ENCODE assay signal across 8 cellular contexts in the genomic region with DNA sequence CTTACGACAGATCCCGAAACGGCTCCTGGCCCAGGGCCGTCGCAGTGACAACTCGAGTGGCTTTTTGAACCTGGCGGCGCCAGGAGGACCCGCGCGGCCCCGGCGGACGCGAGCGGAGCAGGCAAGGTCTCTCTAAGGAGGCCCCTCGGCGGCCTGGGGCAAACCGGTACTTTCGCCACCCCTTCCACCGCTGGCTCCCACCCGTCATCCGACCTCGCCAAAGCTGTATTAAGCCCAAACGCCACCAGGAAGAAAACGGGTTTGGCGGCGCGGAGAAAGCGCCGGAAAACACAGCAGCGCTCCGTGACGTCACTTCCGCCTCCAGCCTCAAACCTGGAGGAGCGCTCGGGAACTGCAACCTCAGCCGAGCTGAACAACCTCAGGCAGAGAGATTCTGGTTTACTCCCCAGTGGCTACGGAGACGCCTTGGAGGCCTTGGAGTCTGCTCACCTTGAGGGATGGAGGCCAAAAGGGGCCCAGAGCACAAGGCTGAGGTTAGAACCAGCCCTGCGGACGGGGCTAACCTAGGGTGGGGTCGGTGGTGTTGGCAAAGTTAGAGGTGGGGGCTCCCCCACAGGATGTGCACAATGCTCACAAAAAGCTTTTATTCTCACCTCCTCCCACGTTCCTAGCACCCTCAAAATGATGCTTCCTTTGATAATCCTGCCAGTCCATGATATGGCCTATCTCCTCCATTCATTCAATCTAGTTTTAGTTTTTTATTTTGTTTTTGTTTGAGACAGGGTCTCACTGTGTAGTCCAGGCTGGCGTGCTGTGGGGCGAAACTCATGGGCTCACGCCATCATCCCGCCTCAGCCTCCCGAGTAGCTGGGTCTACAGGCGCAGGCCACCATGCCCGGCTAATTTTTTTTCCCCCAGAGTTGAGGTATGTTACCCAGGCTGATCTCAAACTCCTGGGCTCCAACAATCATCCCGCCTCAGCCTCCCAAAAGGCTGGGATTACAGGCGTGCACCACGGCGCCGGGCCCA. TPM values are rescaled to one million over a fixed set of nuclear protein-coding genes. Genes with fewer than 3 reads are reported as not detected.
A peak's percentile ranks its signal among the peaks of the same experiment; 100 is the strongest.
DNase-seq lines count a peak whose midpoint lies in the region; ATAC-seq and TF ChIP-seq lines count a peak whose summit lies in the region.

Gene ZNF266 (minus strand): TSS at position 295 of the 990 bp plus-strand sequence. CDS start 15,484 bp downstream, outside the sequence.

- H3K27me3 Mint-ChIP-seq in CD4-positive, alpha-beta T cell = no peaks in the 10 kb centered on the region
- no peaks in the 10 kb centered on the region for H3K27me3 Mint-ChIP-seq in activated CD4-positive, alpha-beta memory T cell treated with anti-CD3 and anti-CD28 coated beads, Interleukin-2, amount 10 ng/mL, durations not matched to agents 7 days and 5 days

- ATAC-seq in CD4-positive, alpha-beta T cell (ENCODE audit: poor library complexity) = peak; percentile 89
- ATAC-seq in GM19438 (IDR thresholded peaks at IDR 0.05; ENCODE audit: low read depth, unreplicated experiment) = peak; percentile 90
- ATAC-seq in lower lobe of right lung = peak; percentile 93 to 99

- CTCF ChIA-PET in CD4-positive, alpha-beta T cell (lab: Charles Lee) = interaction anchor here (0.5 to 1.7 kb wide), 4 partner anchors 10 to 288 kb away, joined by 3 to 7 read pairs (median 4); partner anchors contain the start of gene ZNF559
- CTCF ChIA-PET in activated CD4-positive, alpha-beta memory T cell treated with anti-CD3 and anti-CD28 coated beads, Interleukin-2, amount 10 ng/mL, durations not matched to agents 7 days and 5 days (lab: Charles Lee) = interaction anchor here (0.7 to 2.0 kb wide), 7 partner anchors 10 to 333 kb away, joined by 3 to 8 read pairs (median 5); partner anchors contain the start of genes ZNF559 and ZNF846

- no peaks in the 10 kb centered on the region for H3K36me3 ChIP-seq in ectodermal cell (ENCODE audit: control insufficient read depth, insufficient read depth, low read length)
- peaks cover 28% of the 10 kb centered on the region for H3K36me3 ChIP-seq in lower lobe of right lung

- H3K4me3 ChIP-seq in ectodermal cell (ENCODE audit: insufficient read depth, low read depth, low read length) (peak within 1 kb of the TSS; percentile 92), lower lobe of right lung (peak within 1 kb of the TSS; percentile 88)

- POLR2A ChIA-PET in CD4-positive, alpha-beta T cell (lab: Charles Lee) = interaction anchor here (0.7 to 2.0 kb wide), 14 partner anchors 12 to 604 kb away, joined by 3 to 16 read pairs (median 3); partner anchors contain the start of genes MBD3L1, ZNF558, ZNF559 and ZNF561
- POLR2A ChIA-PET in activated CD4-positive, alpha-beta memory T cell treated with anti-CD3 and anti-CD28 coated beads, Interleukin-2, amount 10 ng/mL, durations not matched to agents 7 days and 5 days (lab: Charles Lee) = interaction anchor here (0.6 to 2.4 kb wide), 8 partner anchors 102 to 1630 kb away, joined by 3 to 15 read pairs (median 6); partner anchors contain the start of genes ZNF121, ZNF559, ZNF561 and ZNF699

- WGBS in ectodermal cell, 2 experiments = 20% methylated on average over 56 of the region's 56 CpGs

- peak; percentile 80 for TF ChIP-seq CTCF in CD4-positive, alpha-beta T cell (IDR thresholded peaks at IDR 0.05)
- TF ChIP-seq CTCF in lower lobe of right lung (IDR thresholded peaks at IDR 0.05) = peak; percentile 71

- intact Hi-C loops in CD4-positive, alpha-beta T cell (cut with DNase I, micrococcal nuclease) = loop anchor here (1.0 to 10.0 kb wide), 11 partner anchors 99 to 601 kb away; partner anchors contain the start of genes ZNF121 (in 2 of the 2), ZNF317 (in 2 of the 2), ZNF426 (in 2 of the 2) and MBD3L1 (in 1 of the 2)
- intact Hi-C loops in lower lobe of right lung (cut with DNase I) = no loop called here

- H3K27me3 ChIP-seq in CD4-positive, alpha-beta T cell (ENCODE audit: control insufficient read depth, insufficient read depth, low read length) = no peaks in the 10 kb centered on the region
- H3K27me3 ChIP-seq in ectodermal cell (ENCODE audit: control insufficient read depth, insufficient read depth, low read length, poor library complexity, severe bottlenecking) (no peaks in the 10 kb centered on the region), lower lobe of right lung (ENCODE audit: low read depth) (no peaks in the 10 kb centered on the region)

- H3K4me3 Mint-ChIP-seq in CD4-positive, alpha-beta T cell = peak within 1 kb of the TSS; percentile 95
- H3K4me3 Mint-ChIP-seq in activated CD4-positive, alpha-beta memory T cell treated with anti-CD3 and anti-CD28 coated beads, Interleukin-2, amount 10 ng/mL, durations not matched to agents 7 days and 5 days = peak within 1 kb of the TSS; percentile 93

- no peaks in the 10 kb centered on the region for H3K9me3 ChIP-seq in CD4-positive, alpha-beta T cell (ENCODE audit: control insufficient read depth, low read length)
- H3K9me3 ChIP-seq in ectodermal cell (ENCODE audit: control insufficient read depth, low read length) (no peaks in the 10 kb centered on the region), lower lobe of right lung (peaks cover 7% of the 10 kb centered on the region)

- peaks cover 86% of the 10 kb centered on the region for H3K36me3 Mint-ChIP-seq in CD4-positive, alpha-beta T cell (ENCODE audit: low read depth)
- H3K36me3 Mint-ChIP-seq in activated CD4-positive, alpha-beta memory T cell treated with anti-CD3 and anti-CD28 coated beads, Interleukin-2, amount 10 ng/mL, durations not matched to agents 7 days and 5 days (ENCODE audit: low read depth) = peaks cover 44% of the 10 kb centered on the region

- H3K9me3 Mint-ChIP-seq in CD4-positive, alpha-beta T cell = peaks cover 7% of the 10 kb centered on the region
- H3K9me3 Mint-ChIP-seq in activated CD4-positive, alpha-beta memory T cell treated with anti-CD3 and anti-CD28 coated beads, Interleukin-2, amount 10 ng/mL, durations not matched to agents 7 days and 5 days = peaks cover 23% of the 10 kb centered on the region

- peak within 1 kb of the TSS; percentile 97 for H3K27ac Mint-ChIP-seq in CD4-positive, alpha-beta T cell
- H3K27ac Mint-ChIP-seq in activated CD4-positive, alpha-beta memory T cell treated with anti-CD3 and anti-CD28 coated beads, Interleukin-2, amount 10 ng/mL, durations not matched to agents 7 days and 5 days = peak within 1 kb of the TSS; percentile 96

- H3K27ac ChIP-seq in CD4-positive, alpha-beta T cell (ENCODE audit: low read depth, low read length) = peak within 1 kb of the TSS; percentile 89
- H3K27ac ChIP-seq in ectodermal cell (ENCODE audit: insufficient read depth, low read depth, low read length, poor library complexity, severe bottlenecking) (peak within 1 kb of the TSS; percentile 55), lower lobe of right lung (peak within 1 kb of the TSS; percentile 90)

- peak; percentile 87 to 92 (median 89) for DNase-seq in CD4-positive, alpha-beta T cell
- DNase-seq in HK-2 (ENCODE audit: unreplicated experiment) (peak; percentile 88), NCI-H82 treated with DMSO at 0.1 percent for 48 hours (lab: John Stamatoyannopoulos, UW; ENCODE audit: unreplicated experiment) (peak; percentile 28), lower lobe of right lung (peak; percentile 92)
- peak; percentile 94 for DNase-seq in activated CD4-positive, alpha-beta memory T cell treated with anti-CD3 and anti-CD28 coated beads, Interleukin-2, amount 10 ng/mL, durations not matched to agents 7 days and 5 days
- peak; percentile 89 to 92 (median 90) for DNase-seq in stimulated activated CD4-positive, alpha-beta T cell treated with anti-CD3 and anti-CD28 coated beads, TNF-alpha, amount 100 ng/mL, for 24 hours (ENCODE audit: low read depth in 3 of 3)

- peaks cover 49% of the 10 kb centered on the region for H3K4me1 Mint-ChIP-seq in CD4-positive, alpha-beta T cell (ENCODE audit: low read depth)
- peaks cover 34% of the 10 kb centered on the region for H3K4me1 Mint-ChIP-seq in activated CD4-positive, alpha-beta memory T cell treated with anti-CD3 and anti-CD28 coated beads, Interleukin-2, amount 10 ng/mL, durations not matched to agents 7 days and 5 days

- H3K4me1 ChIP-seq in ectodermal cell (ENCODE audit: control insufficient read depth, insufficient read depth, low read length) (no peaks in the 10 kb centered on the region), lower lobe of right lung (peaks cover 21% of the 10 kb centered on the region)

RNA-seq across cellular contexts. Expression of gene ZNF266, which starts in this region (rescaled TPM):
- 10 to 100 TPM; 45.5 to 46.2 TPM for total RNA-seq in CD4-positive, alpha-beta T cell
- total RNA-seq in activated CD4-positive, alpha-beta memory T cell treated with anti-CD3 and anti-CD28 coated beads, Interleukin-2, amount 10 ng/mL, durations not matched to agents 7 days and 5 days = 10 to 100 TPM; 31.3 to 32.1 TPM
- 23.1 TPM for polyA plus RNA-seq in ectodermal cell (2013, experiment 1 of 4)
- 24.2 TPM for polyA plus RNA-seq in ectodermal cell (2013, experiment 2 of 4)
- 20.1 TPM for polyA plus RNA-seq in ectodermal cell (2013, experiment 3 of 4)
- polyA plus RNA-seq in ectodermal cell (2013, experiment 4 of 4) = 22.5 TPM
- 23.2 TPM for total RNA-seq in lower lobe of right lung

Comparison
In these comparisons a context has a peak if more than half of its experiments do, and no peak if none do; other contexts are left out.
1. Peak in every context shown above with its lines: DNase-seq, ATAC-seq, H3K4me3 ChIP-seq and H3K27ac ChIP-seq.
2. DNase-seq: peak in every context shown above with its lines; median percentile 94 in activated CD4-positive, alpha-beta memory T cell treated with anti-CD3 and anti-CD28 coated beads, Interleukin-2, amount 10 ng/mL, durations not matched to agents 7 days and 5 days; 92 in lower lobe of right lung; 90 in stimulated activated CD4-positive, alpha-beta T cell treated with anti-CD3 and anti-CD28 coated beads, TNF-alpha, amount 100 ng/mL, for 24 hours; 89 in CD4-positive, alpha-beta T cell; 88 in HK-2; 28 in NCI-H82 treated with DMSO at 0.1 percent for 48 hours.